In genomic region chr4:148441624-148441985, GRCh38 we compare ENCODE assay signal across 8 cellular contexts. TPM values are rescaled to one million over a fixed set of nuclear protein-coding genes. Genes with fewer than 3 reads are reported as not detected.
DNase-seq lines count a peak whose midpoint lies in the region; ATAC-seq and TF ChIP-seq lines count a peak whose summit lies in the region.

No MANE protein-coding gene starts in this region.

- no peak for ATAC-seq in naive thymus-derived CD4-positive, alpha-beta T cell

- H3K27me3 ChIP-seq in naive thymus-derived CD4-positive, alpha-beta T cell (ENCODE audit: control insufficient read depth in 2 of 2, insufficient read depth in 2 of 2, low read length in 2 of 2): no peaks in the 10 kb centered on the region

- no peak for TF ChIP-seq CTCF in AG09309 (IDR thresholded peaks at IDR 0.05; ENCODE audit: control insufficient read depth, insufficient read depth, low read depth, low read length, missing control alignments)

- CTCF ChIA-PET in naive thymus-derived CD4-positive, alpha-beta T cell (lab: Charles Lee): no interaction called here

- peak overlapping the region; percentile 90 for H3K4me3 ChIP-seq in AG09309 (ENCODE audit: control insufficient read depth, low read depth, low read length)
- peak overlapping the region; percentile 99 for H3K4me3 ChIP-seq in naive thymus-derived CD4-positive, alpha-beta T cell (ENCODE audit: low read length)

- H3K4me1 ChIP-seq in naive thymus-derived CD4-positive, alpha-beta T cell (ENCODE audit: control insufficient read depth in 2 of 2, insufficient read depth in 2 of 2, low read length in 2 of 2): peaks cover 0 to 23% of the 10 kb centered on the region in 2 donors

- peaks cover 14 to 39% (median 24%) of the 10 kb centered on the region in 3 donors for H3K4me1 Mint-ChIP-seq in IgD-negative memory B cell
- H3K4me1 Mint-ChIP-seq in dendritic cell treated with granulocyte-macrophage colony-stimulating factor and Interleukin-4, amounts not matched to agents 40 ng/mL and 50 ng/mL, for 4 days (ENCODE audit: low read depth): peaks cover 34% of the 10 kb centered on the region
- H3K4me1 Mint-ChIP-seq in naive thymus-derived CD4-positive, alpha-beta T cell: peaks cover 21 to 60% (median 55%) of the 10 kb centered on the region in 7 donors

- H3K4me3 Mint-ChIP-seq in IgD-negative memory B cell: peak overlapping the region; percentile 97 to 98 (median 98)
- H3K4me3 Mint-ChIP-seq in dendritic cell treated with granulocyte-macrophage colony-stimulating factor and Interleukin-4, amounts not matched to agents 40 ng/mL and 50 ng/mL, for 4 days: peak overlapping the region; percentile 98
- H3K4me3 Mint-ChIP-seq in naive thymus-derived CD4-positive, alpha-beta T cell: peak overlapping the region; percentile 90 to 100 (median 98)

- POLR2A ChIA-PET in naive thymus-derived CD4-positive, alpha-beta T cell (lab: Charles Lee): interaction anchor here (1.3 to 4.9 kb wide), 11 partner anchors 9 to 824 kb away, joined by 3 to 99 read pairs (median 20); partner anchors contain the start of genes PRMT9 and TMEM184C

- H3K27ac ChIP-seq in naive thymus-derived CD4-positive, alpha-beta T cell (ENCODE audit: low read depth, low read length): peak overlapping the region; percentile 93

- intact Hi-C loops in dendritic cell treated with granulocyte-macrophage colony-stimulating factor and Interleukin-4, amounts not matched to agents 40 ng/mL and 50 ng/mL, for 4 days (cut with micrococcal nuclease): no loop called here
- intact Hi-C loops in naive thymus-derived CD4-positive, alpha-beta T cell (cut with micrococcal nuclease): loop anchor here (2.0 to 10.0 kb wide), 4 partner anchors 17 to 1917 kb away; partner anchors contain the start of gene SLC10A7 (in 1 of the 2)

- H3K36me3 ChIP-seq in naive thymus-derived CD4-positive, alpha-beta T cell (ENCODE audit: control insufficient read depth in 2 of 3, insufficient read depth in 3 of 3, low read length in 3 of 3): peaks cover 0 to 21% (median 0%) of the 10 kb centered on the region in 3 experiments

- peak overlapping the region in 2 of 3 donors; percentile 98 to 99 for H3K27ac Mint-ChIP-seq in IgD-negative memory B cell
- H3K27ac Mint-ChIP-seq in dendritic cell treated with granulocyte-macrophage colony-stimulating factor and Interleukin-4, amounts not matched to agents 40 ng/mL and 50 ng/mL, for 4 days: peak overlapping the region; percentile 94
- peak overlapping the region in 8 of 9 donors; percentile 88 to 100 (median 98) for H3K27ac Mint-ChIP-seq in naive thymus-derived CD4-positive, alpha-beta T cell

- peaks cover 11% of the 10 kb centered on the region for H3K27me3 Mint-ChIP-seq in IgD-negative memory B cell
- peaks cover 72% of the 10 kb centered on the region for H3K27me3 Mint-ChIP-seq in dendritic cell treated with granulocyte-macrophage colony-stimulating factor and Interleukin-4, amounts not matched to agents 40 ng/mL and 50 ng/mL, for 4 days
- H3K27me3 Mint-ChIP-seq in naive thymus-derived CD4-positive, alpha-beta T cell: peaks cover 0 to 52% (median 5%) of the 10 kb centered on the region in 5 donors

- H3K9me3 ChIP-seq in naive thymus-derived CD4-positive, alpha-beta T cell (ENCODE audit: control insufficient read depth in 2 of 3, low read length in 3 of 3): no peaks in the 10 kb centered on the region

- DNase-seq in AG09309 (ENCODE audit: low read depth) (no peak), SIG-M5 treated with dmso at 0.1 percent for 504 hours (lab: John Stamatoyannopoulos, UW; ENCODE audit: unreplicated experiment) (no peak), HuH-7 (ENCODE audit: low spot score) (no peak), NCI-H2029 (lab: John Stamatoyannopoulos, UW) (no peak), GM03348 (ENCODE audit: low spot score) (no peak)
- DNase-seq in naive thymus-derived CD4-positive, alpha-beta T cell: peak in 1 of 9 donors; percentile 12

- H3K36me3 Mint-ChIP-seq in IgD-negative memory B cell: no peaks in the 10 kb centered on the region
- H3K36me3 Mint-ChIP-seq in dendritic cell treated with granulocyte-macrophage colony-stimulating factor and Interleukin-4, amounts not matched to agents 40 ng/mL and 50 ng/mL, for 4 days (ENCODE audit: low read depth): peaks cover 13% of the 10 kb centered on the region
- H3K36me3 Mint-ChIP-seq in naive thymus-derived CD4-positive, alpha-beta T cell: peaks cover 0 to 5% (median under 1%) of the 10 kb centered on the region in 5 donors

- H3K9me3 Mint-ChIP-seq in IgD-negative memory B cell: no peaks in the 10 kb centered on the region
- no peaks in the 10 kb centered on the region for H3K9me3 Mint-ChIP-seq in dendritic cell treated with granulocyte-macrophage colony-stimulating factor and Interleukin-4, amounts not matched to agents 40 ng/mL and 50 ng/mL, for 4 days
- H3K9me3 Mint-ChIP-seq in naive thymus-derived CD4-positive, alpha-beta T cell: peaks cover 0 to 2% (median 0%) of the 10 kb centered on the region in 11 donors

RNA-seq across cellular contexts. Expression of gene NR3C2, which starts 0.6 kb away (rescaled TPM):
- polyA plus RNA-seq in IgD-negative memory B cell: 2.3 TPM
- 10 to 100 TPM in 4 of 5 experiments, 1 to 10 TPM in 1; 2.2 to 55.2 (median 49.3) TPM for total RNA-seq in naive thymus-derived CD4-positive, alpha-beta T cell
- 1 to 10 TPM; 8.2 to 9.7 TPM for polyA plus RNA-seq in naive thymus-derived CD4-positive, alpha-beta T cell
